ENCODE assay signal across 23 cellular contexts in genomic region chr17:43845772-43846171, GRCh38. TPM values are rescaled to one million over a fixed set of nuclear protein-coding genes. Genes with fewer than 3 reads are reported as not detected.
DNase-seq lines count a peak whose midpoint lies in the region; ATAC-seq, FAIRE-seq and TF ChIP-seq lines count a peak whose summit lies in the region.
"Had no signal": no experiment of that assay in that cellular context is flagged by ENCODE, and none has a peak within 500 bp of the region (broad histone marks: within the 10 kb centered on the region; RNA-seq: fewer than 3 reads in every experiment).

No MANE protein-coding gene starts in this region.

- peak overlapping the region; percentile 31 for H3K27ac ChIP-seq in psoas muscle
- H3K27ac ChIP-seq: adrenal gland, foreskin keratinocyte, HL-60, suprapubic skin had no signal

- H3K27ac Mint-ChIP-seq in activated T-helper 17 cell treated with anti-CD3 and anti-CD28 coated beads, Interleukin-2, amount 50 U/mL, for 72 hours: no peak overlapping the region
- H3K27ac Mint-ChIP-seq: activated B cell treated with CpG ODN at 0.5 μM for 24 hours; activated T-cell treated with anti-CD3 and anti-CD28 coated beads, Interleukin-2, amount 50 U/mL, for 72 hours; CD4-positive, alpha-beta T cell; effector memory CD8-positive, alpha-beta T cell; GM23338; naive thymus-derived CD4-positive, alpha-beta T cell; stimulated activated effector memory CD8-positive, alpha-beta T cell treated with anti-CD3 and anti-CD28 coated beads, Interleukin-12 subunit alpha, Interleukin-12 subunit beta, amount 100 ng/mL, for 72 hours; T-cell had no signal

- H3K27me3 ChIP-seq in adipocyte (replicated peaks; ENCODE audit: control insufficient read depth, insufficient read depth, low read length) (peaks cover 15% of the 10 kb centered on the region), psoas muscle (ENCODE audit: insufficient read depth in 3 of 3, low read length in 2 of 3) (no peaks in the 10 kb centered on the region)
- H3K27me3 ChIP-seq: adrenal gland, uterus had no signal

- intact Hi-C loops in psoas muscle (cut with DNase I): loop anchor here (5.0 kb wide), 2 partner anchors 63 to 153 kb away; partner anchors contain the start of gene CFAP97D1 (in 1 of the 2)

- peak; percentile 4 for FAIRE-seq in HTR-8/SVneo (lab: Jason Lieb, UNC)
- FAIRE-seq: D721Med had no signal

- H3K4me1 ChIP-seq in adipocyte (ENCODE audit: control insufficient read depth, insufficient read depth, low read length) (peaks cover 24% of the 10 kb centered on the region), psoas muscle (peaks cover 12% of the 10 kb centered on the region)
- H3K4me1 ChIP-seq: adrenal gland, foreskin keratinocyte, uterus had no signal

- peaks cover 16% of the 10 kb centered on the region for H3K27me3 Mint-ChIP-seq in activated T-helper 17 cell treated with anti-CD3 and anti-CD28 coated beads, Interleukin-2, amount 50 U/mL, for 72 hours

- H3K9ac ChIP-seq in adipocyte (ENCODE audit: low read length): peak overlapping the region; percentile 52

- no peaks in the 10 kb centered on the region for H3K36me3 Mint-ChIP-seq in activated T-helper 17 cell treated with anti-CD3 and anti-CD28 coated beads, Interleukin-2, amount 50 U/mL, for 72 hours (ENCODE audit: low read depth)
- H3K36me3 Mint-ChIP-seq: naive thymus-derived CD4-positive, alpha-beta T cell; stimulated activated effector memory CD8-positive, alpha-beta T cell treated with anti-CD3 and anti-CD28 coated beads, Interleukin-12 subunit alpha, Interleukin-12 subunit beta, amount 100 ng/mL, for 72 hours; T-cell had no signal

- no peak for DNase-seq in HTR-8/SVneo (ENCODE audit: insufficient read length, low spot score)
- no peak for DNase-seq in adipocyte (ENCODE audit: low read depth)
- DNase-seq in kidney tubule cell (ENCODE audit: low spot score): peak; percentile 46
- DNase-seq in psoas muscle: no peak
- no peak for DNase-seq in medulla oblongata (ENCODE audit: extremely low spot score)
- DNase-seq: NCI-H2171 had no signal

- no peaks in the 10 kb centered on the region for H3K4me1 Mint-ChIP-seq in activated T-helper 17 cell treated with anti-CD3 and anti-CD28 coated beads, Interleukin-2, amount 50 U/mL, for 72 hours
- H3K4me1 Mint-ChIP-seq: activated B cell treated with CpG ODN at 0.5 μM for 24 hours, T-cell had no signal

- H3K4me3 Mint-ChIP-seq in activated T-helper 17 cell treated with anti-CD3 and anti-CD28 coated beads, Interleukin-2, amount 50 U/mL, for 72 hours: no peak overlapping the region
- H3K4me3 Mint-ChIP-seq: activated B cell treated with CpG ODN at 0.5 μM for 24 hours; activated T-cell treated with anti-CD3 and anti-CD28 coated beads, Interleukin-2, amount 50 U/mL, for 72 hours; CD4-positive, alpha-beta T cell; effector memory CD8-positive, alpha-beta T cell; GM23338; naive thymus-derived CD4-positive, alpha-beta T cell; stimulated activated effector memory CD8-positive, alpha-beta T cell treated with anti-CD3 and anti-CD28 coated beads, Interleukin-12 subunit alpha, Interleukin-12 subunit beta, amount 100 ng/mL, for 72 hours; T-cell had no signal

- H3K9me3 ChIP-seq in adipocyte (ENCODE audit: control insufficient read depth, low read length): no peaks in the 10 kb centered on the region
- no peaks in the 10 kb centered on the region for H3K9me3 ChIP-seq in psoas muscle
- H3K9me3 ChIP-seq: adrenal gland, suprapubic skin, uterus had no signal

- no peaks in the 10 kb centered on the region for H3K9me3 Mint-ChIP-seq in activated T-helper 17 cell treated with anti-CD3 and anti-CD28 coated beads, Interleukin-2, amount 50 U/mL, for 72 hours
- H3K9me3 Mint-ChIP-seq: activated B cell treated with CpG ODN at 0.5 μM for 24 hours; activated T-cell treated with anti-CD3 and anti-CD28 coated beads, Interleukin-2, amount 50 U/mL, for 72 hours; CD4-positive, alpha-beta T cell; GM23338; naive thymus-derived CD4-positive, alpha-beta T cell; T-cell had no signal

- no peak overlapping the region for H3K4me3 ChIP-seq in adipocyte (ENCODE audit: low read length)
- no peak overlapping the region for H3K4me3 ChIP-seq in psoas muscle
- H3K4me3 ChIP-seq: adrenal gland, GM23338, suprapubic skin, uterus had no signal

- 58 to 75% (median 68%) methylated on average over 4 of the region's 4 CpGs for WGBS in psoas muscle, 3 donors

- H3K36me3 ChIP-seq in adipocyte (ENCODE audit: control insufficient read depth, insufficient read depth, low read length, severe bottlenecking) (no peaks in the 10 kb centered on the region), psoas muscle (ENCODE audit: insufficient read depth in 1 of 2, low read depth in 1 of 2) (no peaks in the 10 kb centered on the region)
- H3K36me3 ChIP-seq: adrenal gland, suprapubic skin, uterus had no signal

- ATAC-seq in psoas muscle: no peak
- no peak for ATAC-seq in activated T-helper 17 cell treated with anti-CD3 and anti-CD28 coated beads, Interleukin-2, amount 50 U/mL, for 72 hours (replicated peaks)
- no peak for ATAC-seq in GM18868 (IDR thresholded peaks at IDR 0.05; ENCODE audit: unreplicated experiment)

- no peak for TF ChIP-seq CTCF in psoas muscle (IDR thresholded peaks at IDR 0.05)

RNA-seq across cellular contexts. Expression of gene CD300LG, which starts 1.2 kb away (rescaled TPM):
- total RNA-seq in psoas muscle: 10 to 100 TPM in 2 of 4 donors, 1 to 10 TPM in 2; 6.9 to 11.5 (median 10.2) TPM
- 10 to 100 TPM in 2 of 3 donors, 1 to 10 TPM in 1; 5.4 to 21.7 (median 14.7) TPM for polyA plus RNA-seq in psoas muscle
- total RNA-seq in activated T-helper 17 cell treated with anti-CD3 and anti-CD28 coated beads, Interleukin-2, amount 50 U/mL, for 72 hours: not detected
- total RNA-seq: activated B cell treated with CpG ODN at 0.5 μM for 24 hours; activated T-cell treated with anti-CD3 and anti-CD28 coated beads, Interleukin-2, amount 50 U/mL, for 72 hours; CD4-positive, alpha-beta T cell; foreskin keratinocyte; GM23338; naive thymus-derived CD4-positive, alpha-beta T cell; osteocyte; T-cell had no signal
- polyA plus RNA-seq: foreskin keratinocyte; GM23338; naive thymus-derived CD4-positive, alpha-beta T cell had no signal

RNA-seq across cellular contexts. Expression of gene MPP3, which starts 12.8 kb away (rescaled TPM):
- total RNA-seq in psoas muscle: 1 to 10 TPM; 1.4 to 2.0 (median 1.5) TPM
- polyA plus RNA-seq in psoas muscle: 1 to 10 TPM; 1.0 to 1.6 (median 1.4) TPM
- total RNA-seq in activated T-helper 17 cell treated with anti-CD3 and anti-CD28 coated beads, Interleukin-2, amount 50 U/mL, for 72 hours: under 1 TPM; 0.43 to 0.58 TPM
- total RNA-seq: activated B cell treated with CpG ODN at 0.5 μM for 24 hours; activated T-cell treated with anti-CD3 and anti-CD28 coated beads, Interleukin-2, amount 50 U/mL, for 72 hours had no signal
- polyA plus RNA-seq: naive thymus-derived CD4-positive, alpha-beta T cell had no signal

Comparison
In these comparisons a context has a peak if more than half of its experiments do, and no peak if none do; other contexts are left out.
1. RNA of gene CD300LG, which starts 1.2 kb away (total RNA-seq): 6.9 to 11.5 TPM in psoas muscle; not detected in activated T-helper 17 cell treated with anti-CD3 and anti-CD28 coated beads, Interleukin-2, amount 50 U/mL, for 72 hours; every median in the first group is over 4 times any median in the second.